In the genomic region with DNA sequence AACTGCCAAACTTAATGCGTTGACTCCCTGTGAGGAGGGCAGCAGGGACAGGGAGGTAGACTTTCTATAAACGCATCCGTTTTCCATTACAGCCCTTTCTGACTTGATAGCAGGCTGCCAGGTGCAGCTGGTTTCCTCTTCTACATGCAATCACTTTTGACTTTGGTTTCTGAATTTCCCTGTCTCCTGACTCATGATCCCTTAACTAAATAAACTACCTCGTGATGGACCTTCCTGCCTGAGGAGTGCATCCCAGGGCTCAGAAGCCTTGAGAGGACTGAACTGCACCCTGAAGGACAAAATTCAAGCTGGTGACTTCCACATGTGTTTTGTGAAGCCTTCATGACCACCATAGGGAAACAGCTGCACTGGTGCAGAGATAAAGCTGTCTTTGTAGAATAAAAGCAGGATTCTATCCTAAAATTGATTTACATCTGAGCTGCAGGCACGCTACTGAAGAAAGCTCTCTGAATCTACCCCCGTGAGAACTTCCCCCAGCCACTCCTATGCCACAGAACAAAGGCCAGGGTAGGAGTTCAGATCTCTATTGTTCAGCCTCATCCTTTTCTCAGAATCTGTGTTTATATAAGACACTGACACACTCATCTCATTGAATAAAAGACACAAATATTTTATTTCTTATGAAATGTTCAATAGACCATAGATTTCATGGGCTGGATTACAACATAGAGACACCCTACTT, we compare ENCODE assay signal across 2 cellular contexts.
TF ChIP-seq lines count a peak whose summit lies in the region.

No MANE protein-coding gene starts in this region.

TF ChIP-seq in SK-N-SH treated with all-trans-retinoic acid at 6 μM for 48 hours, 23 proteins besides CTCF, POLR2A, EP300 and RAD21 (continued from another document):
- TF ChIP-seq POU6F1 (CRISPR knock-in tag; IDR thresholded peaks at IDR 0.05; ENCODE audit: borderline replicate concordance, low read depth), result no peak
- no peak for TF ChIP-seq ZNF8 (CRISPR knock-in tag; IDR thresholded peaks at IDR 0.05)
- TF ChIP-seq, protein P1, sequence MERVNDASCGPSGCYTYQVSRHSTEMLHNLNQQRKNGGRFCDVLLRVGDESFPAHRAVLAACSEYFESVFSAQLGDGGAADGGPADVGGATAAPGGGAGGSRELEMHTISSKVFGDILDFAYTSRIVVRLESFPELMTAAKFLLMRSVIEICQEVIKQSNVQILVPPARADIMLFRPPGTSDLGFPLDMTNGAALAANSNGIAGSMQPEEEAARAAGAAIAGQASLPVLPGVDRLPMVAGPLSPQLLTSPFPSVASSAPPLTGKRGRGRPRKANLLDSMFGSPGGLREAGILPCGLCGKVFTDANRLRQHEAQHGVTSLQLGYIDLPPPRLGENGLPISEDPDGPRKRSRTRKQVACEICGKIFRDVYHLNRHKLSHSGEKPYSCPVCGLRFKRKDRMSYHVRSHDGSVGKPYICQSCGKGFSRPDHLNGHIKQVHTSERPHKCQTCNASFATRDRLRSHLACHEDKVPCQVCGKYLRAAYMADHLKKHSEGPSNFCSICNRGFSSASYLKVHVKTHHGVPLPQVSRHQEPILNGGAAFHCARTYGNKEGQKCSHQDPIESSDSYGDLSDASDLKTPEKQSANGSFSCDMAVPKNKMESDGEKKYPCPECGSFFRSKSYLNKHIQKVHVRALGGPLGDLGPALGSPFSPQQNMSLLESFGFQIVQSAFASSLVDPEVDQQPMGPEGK (CRISPR knock-in tag; IDR thresholded peaks at IDR 0.05; ENCODE audit: borderline replicate concordance), result no peak
- no peak for TF ChIP-seq ZFP30 (CRISPR knock-in tag; IDR thresholded peaks at IDR 0.05)
- no peak for TF ChIP-seq OSR1 (CRISPR knock-in tag; IDR thresholded peaks at IDR 0.05)
- TF ChIP-seq PPARA (CRISPR knock-in tag; IDR thresholded peaks at IDR 0.05; ENCODE audit: borderline replicate concordance), result no peak
- TF ChIP-seq, protein P2, sequence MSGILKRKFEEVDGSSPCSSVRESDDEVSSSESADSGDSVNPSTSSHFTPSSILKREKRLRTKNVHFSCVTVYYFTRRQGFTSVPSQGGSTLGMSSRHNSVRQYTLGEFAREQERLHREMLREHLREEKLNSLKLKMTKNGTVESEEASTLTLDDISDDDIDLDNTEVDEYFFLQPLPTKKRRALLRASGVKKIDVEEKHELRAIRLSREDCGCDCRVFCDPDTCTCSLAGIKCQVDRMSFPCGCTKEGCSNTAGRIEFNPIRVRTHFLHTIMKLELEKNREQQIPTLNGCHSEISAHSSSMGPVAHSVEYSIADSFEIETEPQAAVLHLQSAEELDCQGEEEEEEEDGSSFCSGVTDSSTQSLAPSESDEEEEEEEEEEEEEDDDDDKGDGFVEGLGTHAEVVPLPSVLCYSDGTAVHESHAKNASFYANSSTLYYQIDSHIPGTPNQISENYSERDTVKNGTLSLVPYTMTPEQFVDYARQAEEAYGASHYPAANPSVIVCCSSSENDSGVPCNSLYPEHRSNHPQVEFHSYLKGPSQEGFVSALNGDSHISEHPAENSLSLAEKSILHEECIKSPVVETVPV (CRISPR knock-in tag; IDR thresholded peaks at IDR 0.05), result no peak
- TF ChIP-seq TSHZ2 (CRISPR knock-in tag; IDR thresholded peaks at IDR 0.05), result no peak
- TF ChIP-seq ZFP3 (CRISPR knock-in tag; IDR thresholded peaks at IDR 0.05), result no peak

TF ChIP-seq in SK-N-SH, 30 proteins besides CTCF, POLR2A, EP300 and RAD21 (continued from another document):
- TF ChIP-seq, protein P3, sequence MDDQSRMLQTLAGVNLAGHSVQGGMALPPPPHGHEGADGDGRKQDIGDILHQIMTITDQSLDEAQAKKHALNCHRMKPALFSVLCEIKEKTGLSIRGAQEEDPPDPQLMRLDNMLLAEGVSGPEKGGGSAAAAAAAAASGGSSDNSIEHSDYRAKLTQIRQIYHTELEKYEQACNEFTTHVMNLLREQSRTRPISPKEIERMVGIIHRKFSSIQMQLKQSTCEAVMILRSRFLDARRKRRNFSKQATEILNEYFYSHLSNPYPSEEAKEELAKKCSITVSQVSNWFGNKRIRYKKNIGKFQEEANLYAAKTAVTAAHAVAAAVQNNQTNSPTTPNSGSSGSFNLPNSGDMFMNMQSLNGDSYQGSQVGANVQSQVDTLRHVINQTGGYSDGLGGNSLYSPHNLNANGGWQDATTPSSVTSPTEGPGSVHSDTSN (IDR thresholded peaks at IDR 0.05), result no peak
- no peak for TF ChIP-seq TCF12 (IDR thresholded peaks at IDR 0.05)
- no peak for TF ChIP-seq FOXJ3 (CRISPR knock-in tag; IDR thresholded peaks at IDR 0.05)
- no peak for TF ChIP-seq SMC3 (IDR thresholded peaks at IDR 0.05; ENCODE audit: low read depth, low read length)
- TF ChIP-seq RCOR1 (IDR thresholded peaks at IDR 0.05; ENCODE audit: low read length), result no peak
- TF ChIP-seq IRF3 (IDR thresholded peaks at IDR 0.05; ENCODE audit: low read depth, low read length), result no peak
- TF ChIP-seq YY1 (IDR thresholded peaks at IDR 0.05; ENCODE audit: low read depth), result no peak
- no peak for TF ChIP-seq FOSL2 (IDR thresholded peaks at IDR 0.05; ENCODE audit: borderline replicate concordance, low read depth)
- TF ChIP-seq NRF1 (IDR thresholded peaks at IDR 0.05; ENCODE audit: low read depth, low read length), result no peak
- no peak for TF ChIP-seq CHD2 (IDR thresholded peaks at IDR 0.05; ENCODE audit: low read length, partially characterized antibody)
- no peak for TF ChIP-seq FOXM1 (IDR thresholded peaks at IDR 0.05; ENCODE audit: low read depth)
- TF ChIP-seq ELF1 (IDR thresholded peaks at IDR 0.05), result no peak
- no peak for TF ChIP-seq USF2 (IDR thresholded peaks at IDR 0.05; ENCODE audit: borderline replicate concordance, low read depth, low read length)
- TF ChIP-seq SIN3A (IDR thresholded peaks at IDR 0.05; ENCODE audit: borderline replicate concordance, low read depth, low read length), result no peak
- TF ChIP-seq RFX5 (IDR thresholded peaks at IDR 0.05; ENCODE audit: low read length), result no peak
- TF ChIP-seq POLR2AphosphoS5 (IDR thresholded peaks at IDR 0.05; ENCODE audit: low read depth, low read length), result no peak
